16 cellular contexts compared by ENCODE assay signal in the genomic region with DNA sequence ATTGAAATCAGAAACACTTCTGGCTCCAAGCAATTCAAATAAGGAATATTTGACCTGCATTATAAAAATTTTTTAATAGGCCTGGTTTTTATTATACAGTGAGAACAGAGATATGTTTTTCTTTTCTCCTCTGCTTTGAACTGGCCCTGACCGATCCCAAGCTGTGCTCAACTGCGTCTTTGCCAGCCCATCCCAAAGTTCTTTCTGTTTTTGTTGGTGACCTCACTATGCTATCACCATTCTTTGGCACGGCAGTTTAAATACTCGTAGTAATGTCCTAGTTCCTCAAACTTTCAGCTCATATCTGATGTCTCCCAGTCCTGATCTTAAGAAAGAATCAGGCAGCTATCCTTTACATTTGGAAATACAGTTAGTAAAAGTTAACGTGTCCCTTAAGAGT. TPM values are rescaled to one million over a fixed set of nuclear protein-coding genes. Genes with fewer than 3 reads are reported as not detected.
DNase-seq lines count a peak whose midpoint lies in the region; ATAC-seq and TF ChIP-seq lines count a peak whose summit lies in the region.
"Had no signal": no experiment of that assay in that cellular context is flagged by ENCODE, and none has a peak within 500 bp of the region (broad histone marks: within the 10 kb centered on the region; RNA-seq: fewer than 3 reads in every experiment).

No MANE protein-coding gene starts in this region.

- H3K4me3 ChIP-seq in brain microvascular endothelial cell (ENCODE audit: low read depth, low read length): no peak overlapping the region
- no peak overlapping the region for H3K4me3 ChIP-seq in gastroesophageal sphincter
- H3K4me3 ChIP-seq: A549 had no signal

- in situ Hi-C loops in brain microvascular endothelial cell (cut with HindIII; ENCODE audit: low pct_ligation_motif_present, low sequenced_read_pairs): no loop called here

- H3K9me3 ChIP-seq in gastroesophageal sphincter: no peaks in the 10 kb centered on the region
- H3K9me3 ChIP-seq: A549, BE2C had no signal

- WGBS in gastroesophageal sphincter (ENCODE audit: low coverage in 1 of 2), 2 donors: 62 to 66% methylated on average over 5 of the region's 5 CpGs

- DNase-seq in NCI-H460 (ENCODE audit: extremely low read depth, low read depth): peak; percentile 16
- peak; percentile 43 for DNase-seq in brain microvascular endothelial cell
- no peak for DNase-seq in sciatic nerve (ENCODE audit: low spot score)
- no peak for DNase-seq in NCI-H2227 treated with DMSO at 0.1 percent for 48 hours (lab: John Stamatoyannopoulos, UW)
- DNase-seq: BE2C; CD4-positive, alpha-beta memory T cell; DMS79; EL; IMR-90 had no signal

- intact Hi-C loops in sciatic nerve (cut with DNase I): no loop called here

- TF ChIP-seq EP300 in gastroesophageal sphincter (IDR thresholded peaks at IDR 0.05): no peak

- peak; percentile 67 for ATAC-seq in sciatic nerve
- ATAC-seq in gastroesophageal sphincter: no peak
- no peak for ATAC-seq in GM21423 (IDR thresholded peaks at IDR 0.05; ENCODE audit: unreplicated experiment)
- ATAC-seq: A549, HCT116 had no signal

- no peak for TF ChIP-seq CTCF in VCaP (conservative IDR thresholded peaks at IDR 0.05)
- TF ChIP-seq CTCF in brain microvascular endothelial cell (IDR thresholded peaks at IDR 0.05; ENCODE audit: low read depth, low read length, missing control alignments): no peak
- TF ChIP-seq CTCF in gastroesophageal sphincter (IDR thresholded peaks at IDR 0.05): no peak

- no peak for TF ChIP-seq POLR2A in gastroesophageal sphincter (IDR thresholded peaks at IDR 0.05)

- H3K4me1 ChIP-seq in gastroesophageal sphincter: no peaks in the 10 kb centered on the region
- H3K4me1 ChIP-seq: A549, BE2C had no signal

- H3K36me3 ChIP-seq in brain microvascular endothelial cell (replicated peaks) (no peaks in the 10 kb centered on the region), gastroesophageal sphincter (no peaks in the 10 kb centered on the region)
- H3K36me3 ChIP-seq: BE2C had no signal

- H3K27me3 ChIP-seq in brain microvascular endothelial cell (replicated peaks) (no peaks in the 10 kb centered on the region), gastroesophageal sphincter (no peaks in the 10 kb centered on the region)
- H3K27me3 ChIP-seq: BE2C had no signal

- peak overlapping the region; percentile 27 for H3K27ac ChIP-seq in VCaP
- no peak overlapping the region for H3K27ac ChIP-seq in brain microvascular endothelial cell
- no peak overlapping the region for H3K27ac ChIP-seq in gastroesophageal sphincter
- H3K27ac ChIP-seq: A549, C4-2B had no signal

RNA-seq across cellular contexts. Expression of a gene that starts 42.3 kb away (rescaled TPM):
- total RNA-seq in NCI-H460 (2014; rRNA removed; shearing (Covaris generic)): not detected in 2 replicates
- polyA plus RNA-seq in NCI-H460 (2014; cell fraction: nucleus; rRNA removed): not detected in 2 replicates
- total RNA-seq in sciatic nerve (6.0 TPM), gastroesophageal sphincter (under 1 TPM in 1 of 4 donors, not detected in 3; 0.23 TPM)
- total RNA-seq: CD4-positive, alpha-beta memory T cell; HT-29 had no signal
- polyA plus RNA-seq: CD4-positive, alpha-beta memory T cell had no signal

Comparison
In these comparisons a context has a peak if more than half of its experiments do, and no peak if none do; other contexts are left out.
1. DNase-seq: peak in NCI-H460 (single experiment) and brain microvascular endothelial cell (single experiment); none in sciatic nerve (single experiment) and NCI-H2227 treated with DMSO at 0.1 percent for 48 hours (single experiment).